Comparison of ENCODE assay signal across 20 cellular contexts in genomic region chr14:68739701-68740100, GRCh38. TPM values are rescaled to one million over a fixed set of nuclear protein-coding genes. Genes with fewer than 3 reads are reported as not detected.
DNase-seq lines count a peak whose midpoint lies in the region; ATAC-seq, FAIRE-seq and TF ChIP-seq lines count a peak whose summit lies in the region.
"Had no signal": no experiment of that assay in that cellular context is flagged by ENCODE, and none has a peak within 500 bp of the region (broad histone marks: within the 10 kb centered on the region; RNA-seq: fewer than 3 reads in every experiment).

No MANE protein-coding gene starts in this region.

- intact Hi-C loops in K562 (cut with micrococcal nuclease) (no loop called here), transverse colon (cut with DNase I; ENCODE audit: low total_unique reads) (no loop called here)

- ATAC-seq in T-helper 17 cell (no peak), K562 (peak; percentile 65)
- ATAC-seq: CD8-positive, alpha-beta T cell; GM23338; HCT116 had no signal

- H3K9me3 Mint-ChIP-seq in nephron, result peaks cover 8% of the 10 kb centered on the region

- no peak overlapping the region for H4K8ac ChIP-seq in mesenchymal stem cell (ENCODE audit: low read length)

- WGBS in K562 (ENCODE audit: insufficient coverage, low coverage, missing lambda C conversion rate), result 53% methylated on average over 7 of the region's 7 CpGs
- 99% methylated on average over 7 of the region's 7 CpGs for WGBS in mesenchymal stem cell
- WGBS in transverse colon (ENCODE audit: low coverage in 1 of 2), 2 donors, result 99% methylated on average over 7 of the region's 7 CpGs; no CpG with 5 or more reads in 1 of the 2 donors

- no peaks in the 10 kb centered on the region for H3K27me3 ChIP-seq in K562 (ENCODE audit: control insufficient read depth in 2 of 2, insufficient read depth in 2 of 2, low read length in 2 of 2)
- peaks cover 0 to 4% of the 10 kb centered on the region in 2 experiments for H3K27me3 ChIP-seq in mesenchymal stem cell (ENCODE audit: control insufficient read depth in 1 of 2, insufficient read depth in 1 of 2, low read length in 2 of 2)
- H3K27me3 ChIP-seq in transverse colon, result no peaks in the 10 kb centered on the region
- H3K27me3 ChIP-seq in BE2C, result no peaks in the 10 kb centered on the region
- H3K27me3 ChIP-seq: BLaER1 had no signal

- DNase-seq in T-helper 17 cell (no peak), K562 (ENCODE audit: extremely low read depth in 1 of 4, low spot score in 3 of 4) (peak in 2 of 4 experiments; percentile 58 to 61), mesenchymal stem cell (no peak), transverse colon (no peak), NCI-H2227 treated with DMSO at 0.1 percent for 48 hours (lab: John Stamatoyannopoulos, UW) (no peak), BE2C (no peak)
- DNase-seq: Caco-2; CD4-positive, CD25-positive, alpha-beta regulatory T cell; CD8-positive, alpha-beta T cell; DMS153; DND-41; H9 had no signal

- in situ Hi-C loops in K562 (cut with MboI), result no loop called here
- in situ Hi-C loops in transverse colon (cut with MboI; ENCODE audit: low pct_ligation_motif_present in 1 of 4, low pct_unique_long_range_greater_than_20kb in 1 of 4, low sequenced_read_pairs in 3 of 4), result no loop called here

- H3K9me3 ChIP-seq in T-helper 17 cell (ENCODE audit: control insufficient read depth, low read length, poor library complexity, severe bottlenecking), result no peaks in the 10 kb centered on the region
- peaks cover 7% of the 10 kb centered on the region for H3K9me3 ChIP-seq in K562 (replicated peaks; ENCODE audit: control insufficient read depth, insufficient read depth, low read depth, low read length)
- peaks cover 5% of the 10 kb centered on the region for H3K9me3 ChIP-seq in mesenchymal stem cell (ENCODE audit: control insufficient read depth, low read length)
- H3K9me3 ChIP-seq in transverse colon, result no peaks in the 10 kb centered on the region
- H3K9me3 ChIP-seq in BE2C, result no peaks in the 10 kb centered on the region

- no peak overlapping the region for H3K18ac ChIP-seq in mesenchymal stem cell (ENCODE audit: low read depth in 1 of 2, low read length in 2 of 2)

- H2AK5ac ChIP-seq in mesenchymal stem cell (ENCODE audit: low read length, severe bottlenecking), result no peak overlapping the region

- peaks cover 4% of the 10 kb centered on the region for H3K36me3 Mint-ChIP-seq in T-helper 17 cell (ENCODE audit: low read depth)
- no peaks in the 10 kb centered on the region for H3K36me3 Mint-ChIP-seq in nephron (ENCODE audit: low read depth)
- H3K36me3 Mint-ChIP-seq: CD8-positive, alpha-beta T cell had no signal

- FAIRE-seq in K562 (lab: Jason Lieb, UNC), result peak; percentile 75
- FAIRE-seq: G401.6, GM12892, GM19239 had no signal

- H3K9ac ChIP-seq in K562 (ENCODE audit: insufficient read depth in 1 of 2, low read depth in 2 of 2, low read length in 2 of 2), result no peak overlapping the region
- H3K9ac ChIP-seq in mesenchymal stem cell (ENCODE audit: low read length), result no peak overlapping the region
- H3K9ac ChIP-seq: BLaER1 had no signal

- H3K79me2 ChIP-seq in K562 (ENCODE audit: control insufficient read depth, insufficient read depth, low read length), result no peaks in the 10 kb centered on the region

- no peak overlapping the region for H3K4ac ChIP-seq in mesenchymal stem cell (ENCODE audit: low read depth in 1 of 2, low read length in 2 of 2)

- H3K27ac ChIP-seq in K562 (ENCODE audit: extremely low read depth, low read depth, low read length) (no peak overlapping the region; the same call in 2 of the 3 replicates), mesenchymal stem cell (ENCODE audit: low read length, poor library complexity, severe bottlenecking) (no peak overlapping the region), transverse colon (no peak overlapping the region)
- H3K27ac ChIP-seq: BLaER1, C4-2B had no signal

- H3K4me1 ChIP-seq in K562 (replicated peaks in 1 of 2; ENCODE audit: control insufficient read depth in 2 of 2, insufficient read depth in 2 of 2, low read length in 2 of 2) (peaks cover 0 to 16% of the 10 kb centered on the region in 2 experiments; a peak in 3 of 5 replicates), mesenchymal stem cell (ENCODE audit: control insufficient read depth, insufficient read depth, low read depth, low read length) (peaks cover 1% of the 10 kb centered on the region), transverse colon (peaks cover 0 to 21% (median 13%) of the 10 kb centered on the region in 4 donors), BE2C (no peaks in the 10 kb centered on the region)

- H2AFZ ChIP-seq in K562 (ENCODE audit: low read depth, low read length), result no peak overlapping the region
- no peak overlapping the region for H2AFZ ChIP-seq in mesenchymal stem cell (ENCODE audit: low read depth, low read length)
- H2AFZ ChIP-seq: GM23338 had no signal

- H3K23ac ChIP-seq in mesenchymal stem cell (ENCODE audit: low read length in 2 of 2), result no peak overlapping the region

- H2BK120ac ChIP-seq in mesenchymal stem cell (ENCODE audit: low read depth, low read length), result no peak overlapping the region

- peak overlapping the region; percentile 72 for H3K27ac Mint-ChIP-seq in T-helper 17 cell
- peak overlapping the region in 2 of 3 experiments; percentile 87 to 88 for H3K27ac Mint-ChIP-seq in nephron
- H3K27ac Mint-ChIP-seq: CD8-positive, alpha-beta T cell; GM23338; H9 had no signal

- H3K4me3 ChIP-seq in K562 (no peak overlapping the region), mesenchymal stem cell (ENCODE audit: insufficient read depth in 1 of 2, low read depth in 1 of 2, low read length in 2 of 2) (no peak overlapping the region), transverse colon (no peak overlapping the region), BE2C (ENCODE audit: low read depth, low read length) (no peak overlapping the region)
- H3K4me3 ChIP-seq: BLaER1, GM23338 had no signal

- no peak overlapping the region for H3K14ac ChIP-seq in mesenchymal stem cell (ENCODE audit: low read length in 2 of 2)

- no peak; the same call in 1 of the 2 replicates for TF ChIP-seq EP300 in K562 (IDR thresholded peaks at IDR 0.05; ENCODE audit: low read length)
- no peak for TF ChIP-seq EP300 in transverse colon (IDR thresholded peaks at IDR 0.05; ENCODE audit: low read depth)

- peaks cover 17% of the 10 kb centered on the region for H3K4me1 Mint-ChIP-seq in T-helper 17 cell
- peaks cover 42% of the 10 kb centered on the region for H3K4me1 Mint-ChIP-seq in nephron

- no peak overlapping the region for H2BK5ac ChIP-seq in mesenchymal stem cell (ENCODE audit: low read depth, low read length, poor library complexity, severe bottlenecking)

- no peak overlapping the region for H2BK15ac ChIP-seq in mesenchymal stem cell (ENCODE audit: low read depth, poor library complexity, severe bottlenecking)

- H3K9me1 ChIP-seq in K562 (ENCODE audit: control insufficient read depth, insufficient read depth, low read length), result no peaks in the 10 kb centered on the region

- TF ChIP-seq CTCF in K562 (IDR thresholded peaks at IDR 0.05 in 2 of 3, conservative IDR thresholded peaks at IDR 0.05 in 1 of 3; ENCODE audit: insufficient read depth in 2 of 3, low read depth in 1 of 3, low read length in 3 of 3), result no peak
- no peak for TF ChIP-seq CTCF in nephron (IDR thresholded peaks at IDR 0.05; ENCODE audit: unreplicated experiment in 3 of 3)
- no peak for TF ChIP-seq CTCF in transverse colon (IDR thresholded peaks at IDR 0.05)
- no peak for TF ChIP-seq CTCF in BE2C (IDR thresholded peaks at IDR 0.05; ENCODE audit: low read depth, low read length)

- TF ChIP-seq POLR2A in K562 (conservative IDR thresholded peaks at IDR 0.05) (no peak), transverse colon (IDR thresholded peaks at IDR 0.05) (no peak)

- no TSS peak for BruUV-seq in K562 (replicated peaks; lab: Mats Ljungman, UMichigan)

- H3K79me1 ChIP-seq in mesenchymal stem cell (replicated peaks; ENCODE audit: low read length, poor library complexity, severe bottlenecking), result no peaks in the 10 kb centered on the region

- H3K27me3 Mint-ChIP-seq in T-helper 17 cell, result no peaks in the 10 kb centered on the region
- peaks cover 5% of the 10 kb centered on the region for H3K27me3 Mint-ChIP-seq in nephron (ENCODE audit: low read depth)
- H3K27me3 Mint-ChIP-seq: CD4-positive, CD25-positive, alpha-beta regulatory T cell had no signal

- H3K4me3 Mint-ChIP-seq in T-helper 17 cell (no peak overlapping the region), nephron (no peak overlapping the region)
- H3K4me3 Mint-ChIP-seq: CD4-positive, CD25-positive, alpha-beta regulatory T cell; CD8-positive, alpha-beta T cell; GM23338; H9 had no signal

- peak overlapping the region; percentile 7 for H4K91ac ChIP-seq in mesenchymal stem cell (ENCODE audit: low read length)

- no peak for TF ChIP-seq RAD21 in K562 (CRISPR knock-in tag; conservative IDR thresholded peaks at IDR 0.05 in 1 of 2, IDR thresholded peaks at IDR 0.05 in 1 of 2)

- H4K20me1 ChIP-seq in K562 (replicated peaks; ENCODE audit: control insufficient read depth, insufficient read depth, low read length), result no peaks in the 10 kb centered on the region
- H4K20me1 ChIP-seq: BLaER1 had no signal

- CTCF ChIA-PET in K562 (lab: Yijun Ruan, JAX; ENCODE audit: low intra/inter-chr PET ratio), result no interaction called here

- H3K36me3 ChIP-seq in K562 (ENCODE audit: control insufficient read depth, insufficient read depth, low read length) (no peaks in the 10 kb centered on the region), mesenchymal stem cell (ENCODE audit: control insufficient read depth in 1 of 2, insufficient read depth in 2 of 2, low read depth in 1 of 2, low read length in 2 of 2) (no peaks in the 10 kb centered on the region), transverse colon (no peaks in the 10 kb centered on the region), BE2C (no peaks in the 10 kb centered on the region)
- H3K36me3 ChIP-seq: BLaER1 had no signal

- H3K4me2 ChIP-seq in K562 (ENCODE audit: insufficient read depth, low read length) (no peak overlapping the region), mesenchymal stem cell (ENCODE audit: low read length, poor library complexity, severe bottlenecking) (no peak overlapping the region)
- H3K4me2 ChIP-seq: BLaER1, GM23338 had no signal

- H2BK12ac ChIP-seq in mesenchymal stem cell (ENCODE audit: low read length in 2 of 2), result peak overlapping the region in 1 of 2 experiments; percentile 71

- POLR2A ChIA-PET in K562 (lab: Yijun Ruan, JAX), result interaction anchor here (0.7 kb wide), 1 partner anchor 857 kb away, joined by 3 read pairs; no protein-coding TSS in a partner anchor

RNA-seq across cellular contexts. Expression of gene ZFP36L1, which starts 53.2 kb away (rescaled TPM):
- total RNA-seq in T-helper 17 cell, result 100 to 1,000 TPM; 217 to 257 TPM
- total RNA-seq in K562 (2011; cell fraction: chromatin; rRNA removed; ENCODE audit: low replicate concordance), result 11.8 and 14.3 TPM in 2 replicates
- 10.0 and 12.0 TPM in 2 replicates for total RNA-seq in K562 (2011; cell fraction: nucleolus; rRNA removed)
- total RNA-seq in K562 (2011; cell fraction: nucleoplasm; rRNA removed), result 10.0 and 20.1 TPM in 2 replicates
- 5.3 and 6.2 TPM in 2 replicates for total RNA-seq in K562 (2014; rRNA removed)
- total RNA-seq in K562 (2014; rRNA removed; fragmentation: Illumina TruSeq; extraction: Trizol), result 3.2 and 4.0 TPM in 2 replicates
- total RNA-seq in K562 (2015; rRNA removed; fragmentation: Illumina TruSeq; extraction: Trizol), result 3.7 and 3.8 TPM in 2 replicates
- total RNA-seq in K562 (2021), result 26.6 and 27.2 TPM in 2 replicates
- polyA plus RNA-seq in K562 (2011; rRNA removed), result 3.7 and 6.6 TPM in 2 replicates
- 10.0 and 19.9 TPM in 2 replicates for polyA plus RNA-seq in K562 (2011; cell fraction: cytosol; rRNA removed)
- polyA plus RNA-seq in K562 (2011; cell fraction: nucleus; rRNA removed), result 14.4 and 33.2 TPM in 2 replicates
- polyA plus RNA-seq in K562 (2012), result 9.5 and 18.5 TPM in 2 replicates
- 13.7 and 15.5 TPM in 2 replicates for polyA plus RNA-seq in K562 (2014; fragmentation: Illumina TruSeq; extraction: Trizol)
- polyA plus RNA-seq in K562 (2014; fragmentation: Nextera tagmentation; extraction: Ambion mirVana), result 1 to 10 TPM; 1.3 to 3.2 TPM
- 11.1 and 11.7 TPM in 2 replicates for polyA plus RNA-seq in K562 (2014; rRNA removed)
- polyA minus RNA-seq in K562 (2011; rRNA and poly(A)+ RNA removed), result 3.1 TPM in 2 replicates
- polyA minus RNA-seq in K562 (2011; cell fraction: cytosol; rRNA and poly(A)+ RNA removed), result 15.1 and 34.9 TPM in 2 replicates
- 9.0 and 10.3 TPM in 2 replicates for polyA minus RNA-seq in K562 (2011; cell fraction: nucleus; rRNA and poly(A)+ RNA removed)
- 407 TPM for polyA plus RNA-seq in mesenchymal stem cell (2013, experiment 1 of 2)
- polyA plus RNA-seq in mesenchymal stem cell (2013, experiment 2 of 2), result 408 TPM
- total RNA-seq in transverse colon, result 100 to 1,000 TPM; 180 to 712 (median 266) TPM
- 0.71 TPM for polyA plus RNA-seq in BE2C (2012; ENCODE audit: insufficient read depth, insufficient read length, low read depth)

Comparison
In these comparisons a context has a peak if more than half of its experiments do, and no peak if none do; other contexts are left out.
1. RNA of gene ZFP36L1, which starts 53.2 kb away (total RNA-seq): 180 to 712 TPM in transverse colon and 217 to 257 TPM in T-helper 17 cell; 3.2 to 27.2 TPM in K562; every median in the first group is over 4 times any median in the second.